9 cellular contexts compared by ENCODE assay signal in the genomic region with DNA sequence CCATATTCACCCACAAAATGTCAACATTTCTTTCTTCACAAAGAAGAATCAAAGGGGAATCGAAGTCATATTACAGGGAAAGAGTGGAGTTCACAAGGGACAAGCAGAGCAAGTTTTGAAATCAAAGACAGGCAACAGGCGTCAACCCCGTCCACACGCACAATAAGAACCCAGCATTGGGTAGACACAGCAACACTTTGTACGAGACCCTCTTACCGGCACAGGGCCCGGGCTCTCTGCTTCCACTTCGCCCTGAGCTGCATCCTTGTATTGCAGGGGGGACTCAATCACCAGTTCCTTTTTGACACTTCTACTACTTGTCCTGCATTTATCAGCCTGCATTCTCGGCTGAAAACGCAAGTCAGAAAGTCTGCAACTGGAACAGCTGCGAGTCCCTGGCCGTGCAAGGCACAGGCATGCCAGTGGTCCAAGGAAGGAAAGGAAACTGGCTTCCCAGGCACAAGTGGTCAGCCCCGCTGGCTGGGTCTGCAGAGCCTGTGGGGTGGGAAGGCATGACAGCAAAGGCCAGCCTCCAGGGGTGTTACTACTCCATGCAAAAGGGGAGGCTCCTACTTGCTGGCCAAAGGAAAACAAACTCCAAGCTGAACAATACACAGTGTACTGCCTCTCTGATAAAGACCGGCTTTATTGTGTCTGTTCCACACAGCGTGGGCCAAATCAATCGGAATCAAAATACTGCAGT. TPM values are rescaled to one million over a fixed set of nuclear protein-coding genes. Genes with fewer than 3 reads are reported as not detected.
A peak's percentile ranks its signal among the peaks of the same experiment; 100 is the strongest.
DNase-seq lines count a peak whose midpoint lies in the region; ATAC-seq and TF ChIP-seq lines count a peak whose summit lies in the region.
"Had no signal": no experiment of that assay in that cellular context is flagged by ENCODE, and none has a peak within 500 bp of the region (broad histone marks: within the 10 kb centered on the region; RNA-seq: fewer than 3 reads in every experiment).

A gene with protein sequence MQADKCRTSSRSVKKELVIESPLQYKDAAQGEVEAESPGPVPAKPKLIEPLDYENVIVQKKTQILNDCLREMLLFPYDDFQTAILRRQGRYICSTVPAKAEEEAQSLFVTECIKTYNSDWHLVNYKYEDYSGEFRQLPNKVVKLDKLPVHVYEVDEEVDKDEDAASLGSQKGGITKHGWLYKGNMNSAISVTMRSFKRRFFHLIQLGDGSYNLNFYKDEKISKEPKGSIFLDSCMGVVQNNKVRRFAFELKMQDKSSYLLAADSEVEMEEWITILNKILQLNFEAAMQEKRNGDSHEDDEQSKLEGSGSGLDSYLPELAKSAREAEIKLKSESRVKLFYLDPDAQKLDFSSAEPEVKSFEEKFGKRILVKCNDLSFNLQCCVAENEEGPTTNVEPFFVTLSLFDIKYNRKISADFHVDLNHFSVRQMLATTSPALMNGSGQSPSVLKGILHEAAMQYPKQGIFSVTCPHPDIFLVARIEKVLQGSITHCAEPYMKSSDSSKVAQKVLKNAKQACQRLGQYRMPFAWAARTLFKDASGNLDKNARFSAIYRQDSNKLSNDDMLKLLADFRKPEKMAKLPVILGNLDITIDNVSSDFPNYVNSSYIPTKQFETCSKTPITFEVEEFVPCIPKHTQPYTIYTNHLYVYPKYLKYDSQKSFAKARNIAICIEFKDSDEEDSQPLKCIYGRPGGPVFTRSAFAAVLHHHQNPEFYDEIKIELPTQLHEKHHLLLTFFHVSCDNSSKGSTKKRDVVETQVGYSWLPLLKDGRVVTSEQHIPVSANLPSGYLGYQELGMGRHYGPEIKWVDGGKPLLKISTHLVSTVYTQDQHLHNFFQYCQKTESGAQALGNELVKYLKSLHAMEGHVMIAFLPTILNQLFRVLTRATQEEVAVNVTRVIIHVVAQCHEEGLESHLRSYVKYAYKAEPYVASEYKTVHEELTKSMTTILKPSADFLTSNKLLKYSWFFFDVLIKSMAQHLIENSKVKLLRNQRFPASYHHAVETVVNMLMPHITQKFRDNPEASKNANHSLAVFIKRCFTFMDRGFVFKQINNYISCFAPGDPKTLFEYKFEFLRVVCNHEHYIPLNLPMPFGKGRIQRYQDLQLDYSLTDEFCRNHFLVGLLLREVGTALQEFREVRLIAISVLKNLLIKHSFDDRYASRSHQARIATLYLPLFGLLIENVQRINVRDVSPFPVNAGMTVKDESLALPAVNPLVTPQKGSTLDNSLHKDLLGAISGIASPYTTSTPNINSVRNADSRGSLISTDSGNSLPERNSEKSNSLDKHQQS (N-terminal part only) (minus strand): TSS at position 497 of the 703 bp plus-strand sequence. CDS start 155 bp downstream, at position 342.

- H3K36me3 ChIP-seq in spleen (no peaks in the 10 kb centered on the region), WERI-Rb-1 (no peaks in the 10 kb centered on the region)

- TF ChIP-seq POLR2A in spleen (IDR thresholded peaks at IDR 0.05): no peak

- WGBS in spleen, 5 donors: 52 to 81% (median 68%) methylated on average over 16 of the region's 16 CpGs

- peak; percentile 93 for ATAC-seq in left lobe of liver
- no peak for ATAC-seq in HG02763 (IDR thresholded peaks at IDR 0.05; ENCODE audit: unreplicated experiment)
- ATAC-seq: GM12878 had no signal

- POLR2A ChIA-PET in AG04449 (lab: Yijun Ruan, JAX): no interaction called here

- H3K9me3 ChIP-seq in spleen: no peaks in the 10 kb centered on the region
- H3K9me3 ChIP-seq in WERI-Rb-1 (ENCODE audit: severe bottlenecking): no peaks in the 10 kb centered on the region

- H3K27ac ChIP-seq in spleen (peak within 1 kb of the TSS in 1 of 8 donors; percentile 50), WERI-Rb-1 (no peak within 1 kb of the TSS)

- H3K4me1 ChIP-seq in spleen: peaks cover 0 to 56% (median 24%) of the 10 kb centered on the region in 6 donors

- CTCF ChIA-PET in AG04449 (lab: Yijun Ruan, JAX): no interaction called here

- no peaks in the 10 kb centered on the region for H3K27me3 ChIP-seq in spleen (replicated peaks in 1 of 7)
- H3K27me3 ChIP-seq in WERI-Rb-1 (ENCODE audit: insufficient read depth, low read depth, severe bottlenecking): no peaks in the 10 kb centered on the region

- TF ChIP-seq CTCF in AG04449 (IDR thresholded peaks at IDR 0.05; ENCODE audit: insufficient read depth, low read length, missing control alignments) (no peak), choroid plexus epithelial cell (conservative IDR thresholded peaks at IDR 0.05; ENCODE audit: low read depth, low read length) (no peak), spleen (IDR thresholded peaks at IDR 0.05 in 8 of 11, conservative IDR thresholded peaks at IDR 0.05 in 3 of 11) (no peak), WERI-Rb-1 (IDR thresholded peaks at IDR 0.05; ENCODE audit: low read depth, low read length) (no peak)

- intact Hi-C loops in spleen (cut with DNase I; ENCODE audit: low total_unique reads): no loop called here

- peak within 1 kb of the TSS; percentile 49 for H3K4me3 ChIP-seq in AG04449 (ENCODE audit: low read depth, low read length)
- H3K4me3 ChIP-seq in choroid plexus epithelial cell (ENCODE audit: low read depth, low read length): peak within 1 kb of the TSS; percentile 55
- H3K4me3 ChIP-seq in spleen: peak within 1 kb of the TSS in 7 of 8 donors; percentile 6 to 55 (median 18)
- H3K4me3 ChIP-seq in WERI-Rb-1 (ENCODE audit: low read depth, low read length): no peak within 1 kb of the TSS
- H3K4me3 ChIP-seq: GM12878 had no signal

- DNase-seq in AG04449 (ENCODE audit: low read depth, low spot score) (no peak), NCI-H146 treated with DMSO at 0.1 percent for 48 hours (lab: John Stamatoyannopoulos, UW; ENCODE audit: unreplicated experiment) (peak; percentile 80), choroid plexus epithelial cell (ENCODE audit: low read depth) (peak; percentile 81), left lobe of liver (ENCODE audit: low spot score) (peak; percentile 51), spleen (no peak), KG1 (lab: John Stamatoyannopoulos, UW) (no peak), WERI-Rb-1 (no peak)

RNA-seq across cellular contexts. Expression of the gene that starts here (rescaled TPM):
- 18.1 TPM for total RNA-seq in left lobe of liver
- total RNA-seq in spleen: 10 to 100 TPM; 46.5 to 53.3 (median 48.3) TPM
- polyA plus RNA-seq in spleen: 10 to 100 TPM in 1 of 3 donors, 1 to 10 TPM in 2; 6.9 to 14.9 (median 9.9) TPM

Comparison
In these comparisons a context has a peak if more than half of its experiments do, and no peak if none do; other contexts are left out.
1. DNase-seq: peak in NCI-H146 treated with DMSO at 0.1 percent for 48 hours (single experiment), choroid plexus epithelial cell (single experiment) and left lobe of liver (single experiment); none in AG04449 (single experiment), spleen (single experiment), KG1 (single experiment) and WERI-Rb-1 (single experiment).